8 cellular contexts compared by ENCODE assay signal in genomic region chr3:168061332-168061996, GRCh38. TPM values are rescaled to one million over a fixed set of nuclear protein-coding genes. Genes with fewer than 3 reads are reported as not detected.
DNase-seq lines count a peak whose midpoint lies in the region; ATAC-seq, FAIRE-seq and TF ChIP-seq lines count a peak whose summit lies in the region.

No MANE protein-coding gene starts in this region.

- no peak overlapping the region for H2BK5ac ChIP-seq in mesenchymal stem cell (ENCODE audit: low read depth, low read length, poor library complexity, severe bottlenecking)

- H4K8ac ChIP-seq in mesenchymal stem cell (ENCODE audit: low read length): no peak overlapping the region

- POLR2A ChIA-PET in BJ (lab: Charles Lee): no interaction called here

- TF ChIP-seq CTCF in BJ (IDR thresholded peaks at IDR 0.05; ENCODE audit: insufficient read depth, low read depth, low read length): 0 out of 2 replicates have a peak, but pooled peaks have one; percentile 10

- no peak overlapping the region for H2BK12ac ChIP-seq in mesenchymal stem cell (ENCODE audit: low read length in 2 of 2)

- H3K4me3 Mint-ChIP-seq in activated naive CD8-positive, alpha-beta T cell treated with anti-CD3 and anti-CD28 coated beads, Interleukin-2, amount 50 U/mL, for 24 hours: peak overlapping the region; percentile 45

- H3K9ac ChIP-seq in mesenchymal stem cell (ENCODE audit: low read length): no peak overlapping the region

- H2BK15ac ChIP-seq in mesenchymal stem cell (ENCODE audit: low read depth, poor library complexity, severe bottlenecking): no peak overlapping the region

- H4K91ac ChIP-seq in mesenchymal stem cell (ENCODE audit: low read length): no peak overlapping the region

- H3K4me1 Mint-ChIP-seq in activated naive CD8-positive, alpha-beta T cell treated with anti-CD3 and anti-CD28 coated beads, Interleukin-2, amount 50 U/mL, for 24 hours: peaks cover 25% of the 10 kb centered on the region

- peak overlapping the region; percentile 52 for H3K27ac Mint-ChIP-seq in activated naive CD8-positive, alpha-beta T cell treated with anti-CD3 and anti-CD28 coated beads, Interleukin-2, amount 50 U/mL, for 24 hours

- H3K36me3 Mint-ChIP-seq in activated naive CD8-positive, alpha-beta T cell treated with anti-CD3 and anti-CD28 coated beads, Interleukin-2, amount 50 U/mL, for 24 hours (ENCODE audit: low read depth): no peaks in the 10 kb centered on the region

- H3K27me3 ChIP-seq in BJ (ENCODE audit: control insufficient read depth, insufficient read depth, low read length): no peaks in the 10 kb centered on the region
- no peaks in the 10 kb centered on the region for H3K27me3 ChIP-seq in mesenchymal stem cell (ENCODE audit: control insufficient read depth in 1 of 2, insufficient read depth in 1 of 2, low read length in 2 of 2)

- no peak overlapping the region for H3K4ac ChIP-seq in mesenchymal stem cell (ENCODE audit: low read depth in 1 of 2, low read length in 2 of 2)

- H2AFZ ChIP-seq in mesenchymal stem cell (ENCODE audit: low read depth, low read length): no peak overlapping the region

- ATAC-seq in GM19351 (IDR thresholded peaks at IDR 0.05; ENCODE audit: unreplicated experiment) (peak; percentile 97), HG03095 (IDR thresholded peaks at IDR 0.05; ENCODE audit: unreplicated experiment) (peak; percentile 89)
- ATAC-seq in activated naive CD8-positive, alpha-beta T cell treated with anti-CD3 and anti-CD28 coated beads, Interleukin-2, amount 50 U/mL, for 24 hours: peak; percentile 98

- DNase-seq in BJ (ENCODE audit: low read depth) (no peak), mesenchymal stem cell (no peak), DMS79 treated with DMSO at 0.1 percent for 48 hours (lab: John Stamatoyannopoulos, UW) (no peak), RCC 7860 (ENCODE audit: low spot score) (no peak)
- no peak for DNase-seq in activated naive CD8-positive, alpha-beta T cell treated with anti-CD3 and anti-CD28 coated beads, Interleukin-2, amount 50 U/mL, for 24 hours
- DNase-seq in stimulated activated naive CD4-positive, alpha-beta T cell (lab: John Stamatoyannopoulos, UW): no peak

- H3K14ac ChIP-seq in mesenchymal stem cell (ENCODE audit: low read length in 2 of 2): no peak overlapping the region

- no peak overlapping the region for H3K23ac ChIP-seq in mesenchymal stem cell (ENCODE audit: low read length in 2 of 2)

- no peaks in the 10 kb centered on the region for H3K9me3 ChIP-seq in mesenchymal stem cell (ENCODE audit: control insufficient read depth, low read length)

- H3K36me3 ChIP-seq in BJ (ENCODE audit: control insufficient read depth, insufficient read depth, low read length): no peaks in the 10 kb centered on the region
- no peaks in the 10 kb centered on the region for H3K36me3 ChIP-seq in mesenchymal stem cell (ENCODE audit: control insufficient read depth in 1 of 2, insufficient read depth in 2 of 2, low read depth in 1 of 2, low read length in 2 of 2)

- H3K18ac ChIP-seq in mesenchymal stem cell (ENCODE audit: low read depth in 1 of 2, low read length in 2 of 2): no peak overlapping the region

- H3K9me3 Mint-ChIP-seq in activated naive CD8-positive, alpha-beta T cell treated with anti-CD3 and anti-CD28 coated beads, Interleukin-2, amount 50 U/mL, for 24 hours: no peaks in the 10 kb centered on the region

- no peak overlapping the region for H3K4me3 ChIP-seq in BJ (ENCODE audit: low read depth, low read length)
- peak overlapping the region in 1 of 2 experiments; percentile 4 for H3K4me3 ChIP-seq in mesenchymal stem cell (ENCODE audit: insufficient read depth in 1 of 2, low read depth in 1 of 2, low read length in 2 of 2)

- H3K4me2 ChIP-seq in mesenchymal stem cell (ENCODE audit: low read length, poor library complexity, severe bottlenecking): no peak overlapping the region

- H3K27me3 Mint-ChIP-seq in activated naive CD8-positive, alpha-beta T cell treated with anti-CD3 and anti-CD28 coated beads, Interleukin-2, amount 50 U/mL, for 24 hours: peaks cover 2% of the 10 kb centered on the region

- no peak for FAIRE-seq in RCC 7860 (lab: Jason Lieb, UNC)

- H2AK5ac ChIP-seq in mesenchymal stem cell (ENCODE audit: low read length, severe bottlenecking): no peak overlapping the region

- CTCF ChIA-PET in BJ (lab: Yijun Ruan, JAX): interaction anchor here (0.7 to 2.5 kb wide), 7 partner anchors 9 to 821 kb away, joined by 3 to 11 read pairs (median 3); no protein-coding TSS in a partner anchor

- H3K79me1 ChIP-seq in mesenchymal stem cell (replicated peaks; ENCODE audit: low read length, poor library complexity, severe bottlenecking): peaks cover 20% of the 10 kb centered on the region

- H2BK120ac ChIP-seq in mesenchymal stem cell (ENCODE audit: low read depth, low read length): no peak overlapping the region

- H3K27ac ChIP-seq in mesenchymal stem cell (ENCODE audit: low read length, poor library complexity, severe bottlenecking): no peak overlapping the region

- WGBS in mesenchymal stem cell: 90% methylated on average over 3 of the region's 5 CpGs

- H3K4me1 ChIP-seq in mesenchymal stem cell (ENCODE audit: control insufficient read depth, insufficient read depth, low read depth, low read length): no peaks in the 10 kb centered on the region

RNA-seq across cellular contexts. Expression of gene GOLIM4, which starts 34.3 kb away (rescaled TPM):
- 32.4 and 35.1 TPM in 2 replicates for polyA plus RNA-seq in BJ (2011; rRNA removed)
- polyA minus RNA-seq in BJ (2011; rRNA and poly(A)+ RNA removed): 26.9 and 28.0 TPM in 2 replicates
- 62.8 TPM for polyA plus RNA-seq in mesenchymal stem cell (2013, experiment 1 of 2)
- 61.7 TPM for polyA plus RNA-seq in mesenchymal stem cell (2013, experiment 2 of 2)
